In the genomic region with DNA sequence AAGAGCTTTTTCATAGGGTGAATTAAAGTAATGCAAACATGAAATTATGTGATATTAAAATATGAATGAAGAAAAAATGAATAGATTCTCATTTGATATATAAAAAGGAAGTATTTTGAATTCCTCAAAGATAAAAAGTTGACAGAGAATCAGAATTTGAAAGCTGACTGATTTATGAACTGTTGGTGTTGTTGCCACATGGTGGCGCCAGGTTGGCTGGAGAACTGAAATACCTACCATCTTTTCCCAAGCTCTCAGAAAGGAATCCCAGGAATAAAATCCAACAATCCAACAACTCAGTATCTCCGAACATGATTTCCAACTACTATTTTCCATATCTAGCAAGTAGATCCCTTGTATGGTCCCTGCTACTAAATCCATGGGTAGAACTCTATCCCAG, we compare ENCODE assay signal across 10 cellular contexts. TPM values are rescaled to one million over a fixed set of nuclear protein-coding genes. Genes with fewer than 3 reads are reported as not detected.
DNase-seq lines count a peak whose midpoint lies in the region; ATAC-seq and TF ChIP-seq lines count a peak whose summit lies in the region.
"Had no signal": no experiment of that assay in that cellular context is flagged by ENCODE, and none has a peak within 500 bp of the region (broad histone marks: within the 10 kb centered on the region; RNA-seq: fewer than 3 reads in every experiment).

No MANE protein-coding gene starts in this region.

- H3K4me3 ChIP-seq in AG10803 (ENCODE audit: low read length) (no peak overlapping the region), WERI-Rb-1 (ENCODE audit: low read depth, low read length) (no peak overlapping the region), kidney epithelial cell (ENCODE audit: low read depth, low read length) (no peak overlapping the region)

- DNase-seq in AG10803 (ENCODE audit: low read depth) = no peak
- no peak for DNase-seq in GM13976 (ENCODE audit: low spot score)
- no peak for DNase-seq in WERI-Rb-1
- no peak for DNase-seq in kidney epithelial cell (ENCODE audit: low read depth)
- DNase-seq in islet precursor cell = no peak
- no peak for DNase-seq in T1000 (lab: John Stamatoyannopoulos, UW)
- DNase-seq in T-helper 2 cell = no peak
- DNase-seq: central memory CD4-positive, alpha-beta T cell; kidney had no signal

- ATAC-seq in HG02763 (IDR thresholded peaks at IDR 0.05; ENCODE audit: unreplicated experiment) = no peak

- in situ Hi-C loops in GM13976 (cut with MboI; ENCODE audit: low sequenced_read_pairs, unreplicated experiment) = no loop called here

- H3K36me3 ChIP-seq in WERI-Rb-1 = no peaks in the 10 kb centered on the region
- H3K36me3 ChIP-seq in kidney epithelial cell (ENCODE audit: control insufficient read depth, insufficient read depth, low read length) = no peaks in the 10 kb centered on the region

- H3K27me3 ChIP-seq in WERI-Rb-1 (ENCODE audit: insufficient read depth, low read depth, severe bottlenecking) (peaks cover 4% of the 10 kb centered on the region), kidney epithelial cell (ENCODE audit: control insufficient read depth, insufficient read depth, low read length) (peaks cover 30% of the 10 kb centered on the region)

- no peaks in the 10 kb centered on the region for H3K9me3 ChIP-seq in WERI-Rb-1 (ENCODE audit: severe bottlenecking)

- peak; percentile 24; the same call in 1 of the 2 replicates for TF ChIP-seq CTCF in AG10803 (conservative IDR thresholded peaks at IDR 0.05; ENCODE audit: low read length)
- peak; percentile 13 for TF ChIP-seq CTCF in GM13976 (IDR thresholded peaks at IDR 0.05; ENCODE audit: borderline replicate concordance, control extremely low read depth, extremely low read depth, insufficient read depth, missing control alignments)
- peak; percentile 59 for TF ChIP-seq CTCF in WERI-Rb-1 (IDR thresholded peaks at IDR 0.05; ENCODE audit: low read depth, low read length)
- TF ChIP-seq CTCF in kidney epithelial cell (IDR thresholded peaks at IDR 0.05; ENCODE audit: insufficient read depth, low read length, poor library complexity, severe bottlenecking) = peak; percentile 50

- no peak overlapping the region for H3K27ac ChIP-seq in WERI-Rb-1

RNA-seq across cellular contexts. Expression of gene MYRIP, which starts 3.1 kb away (rescaled TPM):
- total RNA-seq in kidney epithelial cell = 0.04 and 0.07 TPM in 2 replicates
